In the genomic region with DNA sequence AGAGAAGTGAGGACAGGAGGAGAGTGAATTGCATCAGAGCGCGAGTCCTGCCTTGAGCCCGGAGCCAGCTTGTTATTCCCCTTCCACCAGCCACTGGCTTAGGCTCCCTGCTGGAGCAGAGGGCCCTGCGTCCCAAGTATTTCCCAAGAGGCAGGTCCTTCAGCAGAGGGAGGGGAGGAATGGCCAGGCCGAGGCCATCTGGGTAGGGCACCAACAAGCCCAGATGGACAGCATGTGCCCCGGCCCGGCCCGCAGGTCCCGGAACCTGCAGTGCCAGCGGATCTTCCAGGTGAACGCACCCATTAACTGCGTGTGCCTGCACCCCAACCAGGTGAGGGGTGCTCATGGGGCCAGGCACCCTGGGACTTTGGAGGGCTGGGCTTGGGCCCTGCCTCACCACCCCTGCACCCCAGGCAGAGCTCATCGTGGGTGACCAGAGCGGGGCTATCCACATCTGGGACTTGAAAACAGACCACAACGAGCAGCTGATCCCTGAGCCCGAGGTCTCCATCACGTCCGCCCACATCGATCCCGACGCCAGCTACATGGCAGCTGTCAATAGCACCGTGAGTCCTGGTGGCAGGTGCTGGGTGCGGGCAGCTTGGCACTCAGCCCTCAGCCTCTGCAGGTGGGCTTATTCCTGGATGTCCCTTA, we compare ENCODE assay signal across 12 cellular contexts. TPM values are rescaled to one million over a fixed set of nuclear protein-coding genes. Genes with fewer than 3 reads are reported as not detected.
DNase-seq lines count a peak whose midpoint lies in the region; TF ChIP-seq lines count a peak whose summit lies in the region.
"Had no signal": no experiment of that assay in that cellular context is flagged by ENCODE, and none has a peak within 500 bp of the region (broad histone marks: within the 10 kb centered on the region; RNA-seq: fewer than 3 reads in every experiment).

No MANE protein-coding gene starts in this region.

- TF ChIP-seq CTCF in KMS-11 (conservative IDR thresholded peaks at IDR 0.05; ENCODE audit: low read depth, low read length), result no peak
- no peak for TF ChIP-seq CTCF in nephron progenitor cell (IDR thresholded peaks at IDR 0.05)
- no peak for TF ChIP-seq CTCF in GM20000 (IDR thresholded peaks at IDR 0.05; ENCODE audit: extremely low read depth, missing control alignments)

- H3K27ac Mint-ChIP-seq in activated T-helper 2 cell treated with anti-CD3 and anti-CD28 coated beads, Interferon-gamma antibody, Interleukin-2, Interleukin-4, amounts not matched to agents 10 μg/mL and 5 μg/mL and 100 μg/mL, durations not matched to agents 14 hours and 24 hours and 36 hours, result peak overlapping the region; percentile 25
- H3K27ac Mint-ChIP-seq in nephron progenitor cell, result peak overlapping the region; percentile 80

- H3K4me3 ChIP-seq in KMS-11 (IDR thresholded peaks at IDR 0.05; ENCODE audit: insufficient read depth, low read depth, low read length), result no peak overlapping the region

- peak overlapping the region; percentile 98 for H3K4me2 ChIP-seq in KMS-11

- no peaks in the 10 kb centered on the region for H3K9me3 Mint-ChIP-seq in activated T-helper 2 cell treated with anti-CD3 and anti-CD28 coated beads, Interferon-gamma antibody, Interleukin-2, Interleukin-4, amounts not matched to agents 10 μg/mL and 5 μg/mL and 100 μg/mL, durations not matched to agents 14 hours and 24 hours and 36 hours
- peaks cover 13% of the 10 kb centered on the region for H3K9me3 Mint-ChIP-seq in nephron progenitor cell

- H3K4me1 Mint-ChIP-seq in activated T-helper 2 cell treated with anti-CD3 and anti-CD28 coated beads, Interferon-gamma antibody, Interleukin-2, Interleukin-4, amounts not matched to agents 10 μg/mL and 5 μg/mL and 100 μg/mL, durations not matched to agents 14 hours and 24 hours and 36 hours (ENCODE audit: low read depth), result peaks cover 19% of the 10 kb centered on the region
- H3K4me1 Mint-ChIP-seq in nephron progenitor cell, result peaks cover 37% of the 10 kb centered on the region

- H3K4me3 Mint-ChIP-seq in activated T-helper 2 cell treated with anti-CD3 and anti-CD28 coated beads, Interferon-gamma antibody, Interleukin-2, Interleukin-4, amounts not matched to agents 10 μg/mL and 5 μg/mL and 100 μg/mL, durations not matched to agents 14 hours and 24 hours and 36 hours (ENCODE audit: low read depth), result peak overlapping the region; percentile 74
- peak overlapping the region; percentile 84 for H3K4me3 Mint-ChIP-seq in nephron progenitor cell

- peak; percentile 27 for DNase-seq in NCI-H82 (lab: John Stamatoyannopoulos, UW)
- DNase-seq in NCI-H82 treated with DMSO at 0.1 percent for 48 hours (lab: John Stamatoyannopoulos, UW; ENCODE audit: unreplicated experiment), result no peak
- no peak for DNase-seq in activated T-helper 2 cell treated with anti-CD3 and anti-CD28 coated beads, Interferon-gamma antibody, Interleukin-2, Interleukin-4, amounts not matched to agents 10 μg/mL and 5 μg/mL and 100 μg/mL, durations not matched to agents 14 hours and 24 hours and 36 hours (ENCODE audit: low spot score)
- DNase-seq in nephron progenitor cell, result no peak
- no peak for DNase-seq in DMS 273 (lab: John Stamatoyannopoulos, UW; ENCODE audit: unreplicated experiment)
- no peak for DNase-seq in GM20000 (ENCODE audit: low spot score)
- no peak for DNase-seq in NCI-H2227 (lab: John Stamatoyannopoulos, UW; ENCODE audit: unreplicated experiment)
- DNase-seq: ACHN; activated CD4-positive, CD25-positive, alpha-beta regulatory T cell; central memory CD4-positive, alpha-beta T cell; NCI-H524 had no signal

- no peak overlapping the region for H3K27ac ChIP-seq in KMS-11

- H3K4me1 ChIP-seq in KMS-11 (ENCODE audit: low read depth, poor library complexity, severe bottlenecking), result peaks cover 15% of the 10 kb centered on the region

- no peak overlapping the region for H3K9ac ChIP-seq in KMS-11

- peaks cover 7% of the 10 kb centered on the region for H3K79me2 ChIP-seq in KMS-11 (ENCODE audit: insufficient read depth, low read depth)

- no peaks in the 10 kb centered on the region for H3K36me3 ChIP-seq in KMS-11 (ENCODE audit: insufficient read depth)

- no peak overlapping the region for H2AFZ ChIP-seq in KMS-11 (ENCODE audit: low read depth)

- H3K27me3 ChIP-seq in KMS-11 (ENCODE audit: insufficient read depth, low read depth), result peaks cover 4% of the 10 kb centered on the region; the same call in 1 of the 2 replicates

- no peaks in the 10 kb centered on the region for H4K20me1 ChIP-seq in KMS-11 (ENCODE audit: insufficient read depth)

- H3K36me3 Mint-ChIP-seq in activated T-helper 2 cell treated with anti-CD3 and anti-CD28 coated beads, Interferon-gamma antibody, Interleukin-2, Interleukin-4, amounts not matched to agents 10 μg/mL and 5 μg/mL and 100 μg/mL, durations not matched to agents 14 hours and 24 hours and 36 hours (ENCODE audit: low read depth), result peaks cover 30% of the 10 kb centered on the region
- peaks cover 12% of the 10 kb centered on the region for H3K36me3 Mint-ChIP-seq in nephron progenitor cell (ENCODE audit: low read depth)

- intact Hi-C loops in activated T-helper 2 cell treated with anti-CD3 and anti-CD28 coated beads, Interferon-gamma antibody, Interleukin-2, Interleukin-4, amounts not matched to agents 10 μg/mL and 5 μg/mL and 100 μg/mL, durations not matched to agents 14 hours and 24 hours and 36 hours (cut with micrococcal nuclease), result no loop called here

- H3K27me3 Mint-ChIP-seq in activated T-helper 2 cell treated with anti-CD3 and anti-CD28 coated beads, Interferon-gamma antibody, Interleukin-2, Interleukin-4, amounts not matched to agents 10 μg/mL and 5 μg/mL and 100 μg/mL, durations not matched to agents 14 hours and 24 hours and 36 hours (ENCODE audit: low read depth), result peaks cover 6% of the 10 kb centered on the region
- H3K27me3 Mint-ChIP-seq in nephron progenitor cell (ENCODE audit: low read depth, poor library complexity), result peaks cover 14% of the 10 kb centered on the region

RNA-seq across cellular contexts. Expression of a gene that starts 1.7 kb away (rescaled TPM):
- 54.3 and 56.4 TPM in 2 replicates for total RNA-seq in activated T-helper 2 cell treated with anti-CD3 and anti-CD28 coated beads, Interferon-gamma antibody, Interleukin-2, Interleukin-4, amounts not matched to agents 10 μg/mL and 5 μg/mL and 100 μg/mL, durations not matched to agents 14 hours and 24 hours and 36 hours

RNA-seq across cellular contexts. Expression of a gene that starts 3.8 kb away (rescaled TPM):
- total RNA-seq in activated T-helper 2 cell treated with anti-CD3 and anti-CD28 coated beads, Interferon-gamma antibody, Interleukin-2, Interleukin-4, amounts not matched to agents 10 μg/mL and 5 μg/mL and 100 μg/mL, durations not matched to agents 14 hours and 24 hours and 36 hours, result 24.6 and 25.2 TPM in 2 replicates

RNA-seq across cellular contexts. Expression of a gene that starts 7.7 kb away (rescaled TPM):
- 36.1 and 37.7 TPM in 2 replicates for total RNA-seq in activated T-helper 2 cell treated with anti-CD3 and anti-CD28 coated beads, Interferon-gamma antibody, Interleukin-2, Interleukin-4, amounts not matched to agents 10 μg/mL and 5 μg/mL and 100 μg/mL, durations not matched to agents 14 hours and 24 hours and 36 hours

RNA-seq across cellular contexts. Expression of a gene that starts 10.5 kb away (rescaled TPM):
- total RNA-seq in activated T-helper 2 cell treated with anti-CD3 and anti-CD28 coated beads, Interferon-gamma antibody, Interleukin-2, Interleukin-4, amounts not matched to agents 10 μg/mL and 5 μg/mL and 100 μg/mL, durations not matched to agents 14 hours and 24 hours and 36 hours, result 0.48 and 1.0 TPM in 2 replicates

RNA-seq across cellular contexts. Expression of a gene that starts 16.5 kb away (rescaled TPM):
- total RNA-seq in activated T-helper 2 cell treated with anti-CD3 and anti-CD28 coated beads, Interferon-gamma antibody, Interleukin-2, Interleukin-4, amounts not matched to agents 10 μg/mL and 5 μg/mL and 100 μg/mL, durations not matched to agents 14 hours and 24 hours and 36 hours, result 29.3 and 30.0 TPM in 2 replicates
